ENCODE assay signal across 13 cellular contexts in the genomic region with DNA sequence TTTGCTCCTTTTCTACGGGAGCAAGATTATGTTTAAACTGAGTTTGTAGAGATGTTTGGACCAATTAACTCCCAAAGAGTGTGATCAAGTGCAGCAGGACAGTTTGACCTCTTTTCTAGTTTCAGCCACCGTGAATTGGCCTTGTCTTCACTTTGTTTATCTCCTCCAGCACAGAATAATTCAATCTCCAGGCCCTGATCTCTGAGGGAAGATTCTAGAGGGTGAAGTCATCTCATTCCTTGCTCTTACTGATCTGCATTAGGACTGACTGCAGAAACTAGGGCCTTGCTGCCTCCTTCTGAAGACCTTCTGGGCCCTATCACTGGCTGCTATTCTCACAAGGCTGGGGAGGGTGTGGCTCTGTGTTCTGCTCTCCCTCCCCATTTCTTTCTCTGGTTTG.
"Had no signal": no experiment of that assay in that cellular context is flagged by ENCODE, and none has a peak within 500 bp of the region (broad histone marks: within the 10 kb centered on the region; RNA-seq: fewer than 3 reads in every experiment).

No MANE protein-coding gene starts in this region.

- H3K36me3 ChIP-seq: esophagus muscularis mucosa, heart right ventricle had no signal

- ATAC-seq: body of pancreas; heart right ventricle; left ventricle myocardium superior; right cardiac atrium; stimulated activated effector memory CD8-positive, alpha-beta T cell treated with anti-CD3 and anti-CD28 coated beads, Interleukin-12 subunit alpha, Interleukin-12 subunit beta, amount 100 ng/mL, for 72 hours had no signal

- H3K27ac ChIP-seq: body of pancreas, esophagus muscularis mucosa, heart right ventricle, VCaP had no signal

- H3K4me3 ChIP-seq: body of pancreas, esophagus muscularis mucosa, heart right ventricle had no signal

- DNase-seq: activated CD4-positive, alpha-beta memory T cell treated with anti-CD3 and anti-CD28 coated beads for 36 hours; activated CD8-positive, alpha-beta memory T cell treated with anti-CD3 and anti-CD28 coated beads, Interleukin-2, amount 50 U/mL, for 4 hours; activated naive CD4-positive, alpha-beta T cell; body of pancreas; heart right ventricle; left ventricle myocardium superior; right cardiac atrium; SIG-M5; small intestine; T1000 had no signal

- H3K4me1 ChIP-seq: esophagus muscularis mucosa, heart right ventricle had no signal

- H3K9me3 ChIP-seq: body of pancreas, esophagus muscularis mucosa, heart right ventricle had no signal

- H3K27me3 ChIP-seq: body of pancreas, esophagus muscularis mucosa, heart right ventricle had no signal
